ENCODE assay signal across 1 cellular context in the genomic region with DNA sequence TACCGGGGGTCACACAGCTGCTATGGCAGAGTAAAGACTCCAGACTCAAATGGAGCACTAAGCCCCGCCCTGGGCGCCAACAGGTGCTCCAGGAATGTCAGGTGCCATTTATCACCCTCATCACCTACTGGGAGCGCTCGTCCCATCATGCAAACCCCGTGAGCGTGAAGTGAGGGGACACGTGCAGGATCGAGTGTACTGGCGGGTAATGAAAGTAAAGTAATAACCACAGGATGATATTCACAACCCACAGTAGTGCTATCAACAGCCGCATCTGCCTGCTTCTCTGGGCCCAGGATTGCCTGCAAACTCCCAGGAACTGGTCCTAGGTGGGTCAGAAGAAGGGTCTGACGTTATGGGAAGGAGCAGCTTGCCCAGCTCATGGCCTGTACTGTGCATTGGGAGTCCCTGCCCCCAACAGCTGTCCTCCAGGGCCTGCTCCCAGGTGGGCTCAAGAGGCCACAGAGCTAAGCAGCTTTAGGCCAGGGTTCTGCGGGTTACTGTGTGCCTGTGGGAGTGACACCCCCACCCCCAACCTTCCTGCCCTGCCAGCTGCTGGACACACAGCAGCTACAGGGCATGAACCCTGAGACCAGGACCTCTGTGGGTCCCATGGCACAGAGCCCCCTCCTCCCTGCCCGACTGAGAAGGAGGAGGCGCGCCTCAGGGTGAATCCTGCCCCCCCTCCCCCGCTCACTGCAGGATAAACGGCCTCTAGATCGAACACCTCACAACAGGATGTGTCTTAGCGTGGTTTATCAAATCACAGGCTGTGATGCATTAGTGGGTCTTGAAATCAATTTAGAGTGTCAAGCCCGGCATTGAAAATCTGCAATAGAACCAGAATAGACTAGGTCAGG.
TF ChIP-seq lines count a peak whose summit lies in the region.

No MANE protein-coding gene starts in this region.

TF ChIP-seq in H1, 55 proteins besides CTCF, POLR2A, EP300 and RAD21:
- no peak for TF ChIP-seq KDM4A (IDR thresholded peaks at IDR 0.05; ENCODE audit: low read depth, low read length, severe bottlenecking)
- no peak for TF ChIP-seq TBP (IDR thresholded peaks at IDR 0.05; ENCODE audit: low read depth, low read length)
- TF ChIP-seq EZH2 (IDR thresholded peaks at IDR 0.05; ENCODE audit: low read depth, low read length, severe bottlenecking), result no peak
- no peak for TF ChIP-seq SP2 (IDR thresholded peaks at IDR 0.05; ENCODE audit: low read length)
- no peak for TF ChIP-seq KDM1A (IDR thresholded peaks at IDR 0.05; ENCODE audit: borderline replicate concordance, low read length)
- TF ChIP-seq, protein P1, sequence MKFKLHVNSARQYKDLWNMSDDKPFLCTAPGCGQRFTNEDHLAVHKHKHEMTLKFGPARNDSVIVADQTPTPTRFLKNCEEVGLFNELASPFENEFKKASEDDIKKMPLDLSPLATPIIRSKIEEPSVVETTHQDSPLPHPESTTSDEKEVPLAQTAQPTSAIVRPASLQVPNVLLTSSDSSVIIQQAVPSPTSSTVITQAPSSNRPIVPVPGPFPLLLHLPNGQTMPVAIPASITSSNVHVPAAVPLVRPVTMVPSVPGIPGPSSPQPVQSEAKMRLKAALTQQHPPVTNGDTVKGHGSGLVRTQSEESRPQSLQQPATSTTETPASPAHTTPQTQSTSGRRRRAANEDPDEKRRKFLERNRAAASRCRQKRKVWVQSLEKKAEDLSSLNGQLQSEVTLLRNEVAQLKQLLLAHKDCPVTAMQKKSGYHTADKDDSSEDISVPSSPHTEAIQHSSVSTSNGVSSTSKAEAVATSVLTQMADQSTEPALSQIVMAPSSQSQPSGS (IDR thresholded peaks at IDR 0.05; ENCODE audit: low read length), result no peak
- TF ChIP-seq, protein P2, sequence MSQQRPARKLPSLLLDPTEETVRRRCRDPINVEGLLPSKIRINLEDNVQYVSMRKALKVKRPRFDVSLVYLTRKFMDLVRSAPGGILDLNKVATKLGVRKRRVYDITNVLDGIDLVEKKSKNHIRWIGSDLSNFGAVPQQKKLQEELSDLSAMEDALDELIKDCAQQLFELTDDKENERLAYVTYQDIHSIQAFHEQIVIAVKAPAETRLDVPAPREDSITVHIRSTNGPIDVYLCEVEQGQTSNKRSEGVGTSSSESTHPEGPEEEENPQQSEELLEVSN (IDR thresholded peaks at IDR 0.05), result no peak
- no peak for TF ChIP-seq SAP30 (IDR thresholded peaks at IDR 0.05; ENCODE audit: insufficient read depth, insufficient replicate concordance, low read length)
- TF ChIP-seq MAFK (IDR thresholded peaks at IDR 0.05; ENCODE audit: low read depth, low read length), result no peak
- no peak for TF ChIP-seq BCL11A (IDR thresholded peaks at IDR 0.05; ENCODE audit: low read depth in 2 of 2, low read length in 2 of 2)
- no peak for TF ChIP-seq RXRA (IDR thresholded peaks at IDR 0.05; ENCODE audit: insufficient read depth, low read depth, low read length)
- no peak for TF ChIP-seq ASH2L (IDR thresholded peaks at IDR 0.05; ENCODE audit: low read length)
- TF ChIP-seq SUZ12 (IDR thresholded peaks at IDR 0.05; ENCODE audit: low read length), result no peak
- TF ChIP-seq TAF7 (optimal IDR thresholded peaks at IDR 0.05; ENCODE audit: borderline replicate concordance, low read depth, low read length), result no peak
- no peak for TF ChIP-seq HDAC6 (IDR thresholded peaks at IDR 0.05; ENCODE audit: low read depth, low read length)
- TF ChIP-seq RNF2 (IDR thresholded peaks at IDR 0.05; ENCODE audit: borderline replicate concordance, low read depth, low read length, missing control alignments, poor library complexity, severe bottlenecking), result no peak
